10 cellular contexts compared by ENCODE assay signal in the genomic region with DNA sequence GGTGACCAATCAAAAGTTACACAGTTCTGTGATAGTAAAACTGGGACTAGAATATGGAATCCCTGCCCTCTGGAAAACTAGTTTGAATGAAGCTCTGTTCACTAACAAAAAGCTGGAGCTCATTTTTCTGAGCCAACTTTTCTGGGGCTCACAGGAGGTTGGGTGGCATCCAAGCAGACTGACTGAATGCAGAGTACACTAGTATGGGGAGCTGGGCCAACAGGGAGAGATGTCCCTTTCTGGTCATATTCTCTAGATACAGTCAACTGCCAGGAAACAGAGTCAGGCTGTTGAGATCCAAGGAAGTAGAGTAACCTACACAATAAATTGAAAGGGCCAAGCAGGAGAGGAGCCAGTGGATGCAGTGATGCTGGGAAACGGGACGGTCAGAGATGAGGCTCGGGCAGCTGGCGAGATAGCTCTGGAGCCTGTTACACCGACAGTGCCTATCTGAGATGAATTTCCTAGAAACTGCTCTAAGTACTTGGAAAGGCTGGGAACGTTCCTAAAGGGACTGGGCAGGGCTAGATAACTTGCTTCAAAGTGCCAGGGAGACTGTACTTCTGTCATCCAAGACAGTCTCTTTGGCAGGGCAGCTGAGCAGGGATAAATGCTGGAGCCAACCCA.
DNase-seq lines count a peak whose midpoint lies in the region; ATAC-seq and TF ChIP-seq lines count a peak whose summit lies in the region.
"Had no signal": no experiment of that assay in that cellular context is flagged by ENCODE, and none has a peak within 500 bp of the region (broad histone marks: within the 10 kb centered on the region; RNA-seq: fewer than 3 reads in every experiment).

No MANE protein-coding gene starts in this region.

- H4K5ac ChIP-seq in IMR-90 (ENCODE audit: low read depth, low read length), result no peak overlapping the region

- peak overlapping the region; percentile 39 for H3K4ac ChIP-seq in IMR-90 (ENCODE audit: low read depth, low read length)

- no peak overlapping the region for H3K9ac ChIP-seq in IMR-90 (ENCODE audit: low read depth, low read length)

- peak overlapping the region; percentile 70 for H3K27ac Mint-ChIP-seq in progenitor cell of endocrine pancreas

- no peaks in the 10 kb centered on the region for H3K36me3 Mint-ChIP-seq in progenitor cell of endocrine pancreas (ENCODE audit: insufficient read depth)

- peaks cover 13% of the 10 kb centered on the region for H3K4me1 ChIP-seq in IMR-90 (ENCODE audit: control insufficient read depth, insufficient read depth, low read length)
- H3K4me1 ChIP-seq in right cardiac atrium (ENCODE audit: control insufficient read depth, insufficient read depth, low read length), result peaks cover 9% of the 10 kb centered on the region

- ATAC-seq in IMR-90 (ENCODE audit: low read depth) (peak; percentile 25), right cardiac atrium (peak; percentile 73 to 95), HG03378 (IDR thresholded peaks at IDR 0.05; ENCODE audit: unreplicated experiment) (no peak)

- POLR2A ChIA-PET in IMR-90 (lab: Charles Lee; ENCODE audit: unreplicated experiment), result no interaction called here

- H3K56ac ChIP-seq in IMR-90 (ENCODE audit: extremely low read depth, insufficient read depth, low read length), result peak overlapping the region; percentile 10; the same call in 1 of the 2 replicates

- no peaks in the 10 kb centered on the region for H3K27me3 ChIP-seq in IMR-90 (ENCODE audit: control insufficient read depth, insufficient read depth, low read length)
- no peaks in the 10 kb centered on the region for H3K27me3 ChIP-seq in right cardiac atrium (ENCODE audit: control insufficient read depth, insufficient read depth)

- no peaks in the 10 kb centered on the region for H3K27me3 Mint-ChIP-seq in progenitor cell of endocrine pancreas

- DNase-seq in IMR-90, result no peak
- DNase-seq in caudate nucleus (lab: John Stamatoyannopoulos, UW), result peak in 48 of 61 donors; percentile 11 to 84 (median 54)
- DNase-seq in right cardiac atrium, result peak; percentile 41 to 86 (median 82)
- DNase-seq in progenitor cell of endocrine pancreas (ENCODE audit: low spot score, unreplicated experiment), result no peak
- DNase-seq in activated naive CD4-positive, alpha-beta T cell (lab: John Stamatoyannopoulos, UW), result no peak
- no peak for DNase-seq in stimulated activated CD4-positive, alpha-beta T cell treated with anti-CD3 and anti-CD28 coated beads, Interleukin-2, amount 100 ng/mL, for 48 hours
- no peak for DNase-seq in GM10266 (ENCODE audit: extremely low spot score)
- DNase-seq: activated CD4-positive, alpha-beta T cell treated with anti-CD3 and anti-CD28 coated beads, Interleukin-2, amount 50 U/mL, for 48 hours; NCI-H1436 had no signal

- no peaks in the 10 kb centered on the region for H3K9me3 Mint-ChIP-seq in progenitor cell of endocrine pancreas (ENCODE audit: low read depth)

- H3K23ac ChIP-seq in IMR-90 (ENCODE audit: low read depth, low read length), result peak overlapping the region; percentile 13

- peaks cover 35 to 43% of the 10 kb centered on the region in 2 experiments for H3K79me1 ChIP-seq in IMR-90 (ENCODE audit: low read depth in 1 of 2, low read length in 2 of 2)

- peak overlapping the region; percentile 4 for H2AK9ac ChIP-seq in IMR-90 (replicated peaks; ENCODE audit: low read depth, low read length, poor library complexity)

- H3K18ac ChIP-seq in IMR-90 (ENCODE audit: low read depth, low read length), result no peak overlapping the region

- no TSS peak for BruUV-seq in IMR-90 (replicated peaks; lab: Mats Ljungman, UMichigan)

- peaks cover 14% of the 10 kb centered on the region; the same call in 1 of the 2 replicates for H4K20me1 ChIP-seq in IMR-90 (ENCODE audit: insufficient read depth, low read length)

- TF ChIP-seq RAD21 in IMR-90 (IDR thresholded peaks at IDR 0.05; ENCODE audit: low read length), result no peak

- H2BK5ac ChIP-seq in IMR-90 (ENCODE audit: low read depth, low read length, poor library complexity, severe bottlenecking), result no peak overlapping the region

- WGBS in IMR-90 (ENCODE audit: extremely low coverage in 2 of 2, insufficient read length in 1 of 2), 2 experiments, result 23% methylated on average over 2 of the region's 6 CpGs; no CpG with 5 or more reads in 1 of the 2 experiments
- 23% methylated on average over 6 of the region's 6 CpGs for WGBS in right cardiac atrium

- no peaks in the 10 kb centered on the region for H3K9me3 ChIP-seq in IMR-90 (ENCODE audit: control insufficient read depth, insufficient read depth, low read length)
- no peaks in the 10 kb centered on the region for H3K9me3 ChIP-seq in right cardiac atrium (ENCODE audit: control insufficient read depth, low read length)

- H3K27ac ChIP-seq in IMR-90 (ENCODE audit: insufficient read depth, low read length), result no peak overlapping the region
- H3K27ac ChIP-seq in caudate nucleus (ENCODE audit: low read depth, low read length), result no peak overlapping the region
- peak overlapping the region; percentile 74 for H3K27ac ChIP-seq in right cardiac atrium (ENCODE audit: low read length)

- TF ChIP-seq POLR2A in IMR-90 (IDR thresholded peaks at IDR 0.05; ENCODE audit: low read depth, low read length), result no peak

- H3K4me1 Mint-ChIP-seq in progenitor cell of endocrine pancreas (ENCODE audit: low read depth), result peaks cover 32% of the 10 kb centered on the region

- H2AFZ ChIP-seq in IMR-90 (replicated peaks; ENCODE audit: low read length, poor library complexity), result no peak overlapping the region

- peak overlapping the region; percentile 22; the same call in 1 of the 2 replicates for H4K91ac ChIP-seq in IMR-90 (ENCODE audit: insufficient read depth, low read depth, low read length)

- peak overlapping the region; percentile 35; the same call in 1 of the 2 replicates for H2BK120ac ChIP-seq in IMR-90 (ENCODE audit: low read depth, low read length)

- no peak overlapping the region for H3K4me3 Mint-ChIP-seq in progenitor cell of endocrine pancreas (ENCODE audit: low read depth)

- TF ChIP-seq CTCF in IMR-90 (conservative IDR thresholded peaks at IDR 0.05; ENCODE audit: low read depth, low read length), result no peak
- TF ChIP-seq CTCF in progenitor cell of endocrine pancreas (IDR thresholded peaks at IDR 0.05; ENCODE audit: unreplicated experiment), result no peak
- no peak for TF ChIP-seq CTCF in GM10266 (IDR thresholded peaks at IDR 0.05; ENCODE audit: control insufficient read depth, insufficient read depth, low read depth, missing control alignments)

- no peak overlapping the region for H2AK5ac ChIP-seq in IMR-90 (ENCODE audit: low read depth, low read length)

- peak overlapping the region in 1 of 2 experiments; percentile 43; a peak in 1 of 4 replicates for H4K8ac ChIP-seq in IMR-90 (ENCODE audit: low read depth in 2 of 2, low read length in 2 of 2)

- CTCF ChIA-PET in IMR-90 (lab: Yijun Ruan, JAX), result interaction anchor here (0.9 to 1.5 kb wide), 2 partner anchors 13 to 14 kb away, joined by 5 read pairs; no protein-coding TSS in a partner anchor

- peak overlapping the region; percentile 24; the same call in 1 of the 2 replicates for H2BK20ac ChIP-seq in IMR-90 (ENCODE audit: low read depth, low read length)

- no peak overlapping the region for H3K4me2 ChIP-seq in IMR-90 (ENCODE audit: low read depth, low read length)

- intact Hi-C loops in IMR-90 (cut with micrococcal nuclease), result no loop called here
- intact Hi-C loops in right cardiac atrium (cut with DNase I), result no loop called here

- no peak overlapping the region for H2BK15ac ChIP-seq in IMR-90 (ENCODE audit: low read depth, low read length)

- H3K9me1 ChIP-seq in IMR-90 (ENCODE audit: insufficient read depth, low read length), result peaks cover 9% of the 10 kb centered on the region

- no peaks in the 10 kb centered on the region for H3K36me3 ChIP-seq in IMR-90 (ENCODE audit: control insufficient read depth, insufficient read depth, low read length)

- no peak overlapping the region for H3K4me3 ChIP-seq in IMR-90 (ENCODE audit: insufficient read depth, low read depth, low read length)
- H3K4me3 ChIP-seq in right cardiac atrium (ENCODE audit: low read length), result no peak overlapping the region

- dilution Hi-C loops in IMR-90 (cut with HindIII; ENCODE audit: low sequenced_read_pairs, unreplicated experiment), result no loop called here

- peak overlapping the region; percentile 64 for H3K14ac ChIP-seq in IMR-90 (replicated peaks; ENCODE audit: low read depth, low read length)

- in situ Hi-C loops in IMR-90 (cut with MboI; ENCODE audit: low sequenced_read_pairs), result no loop called here

TF ChIP-seq in IMR-90, 13 proteins besides CTCF, POLR2A, EP300 and RAD21:
- TF ChIP-seq, protein P1, sequence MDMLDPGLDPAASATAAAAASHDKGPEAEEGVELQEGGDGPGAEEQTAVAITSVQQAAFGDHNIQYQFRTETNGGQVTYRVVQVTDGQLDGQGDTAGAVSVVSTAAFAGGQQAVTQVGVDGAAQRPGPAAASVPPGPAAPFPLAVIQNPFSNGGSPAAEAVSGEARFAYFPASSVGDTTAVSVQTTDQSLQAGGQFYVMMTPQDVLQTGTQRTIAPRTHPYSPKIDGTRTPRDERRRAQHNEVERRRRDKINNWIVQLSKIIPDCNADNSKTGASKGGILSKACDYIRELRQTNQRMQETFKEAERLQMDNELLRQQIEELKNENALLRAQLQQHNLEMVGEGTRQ (IDR thresholded peaks at IDR 0.05; ENCODE audit: low read depth, low read length), result peak; percentile 45; the same call in 1 of the 2 replicates
- TF ChIP-seq RFX5 (IDR thresholded peaks at IDR 0.05; ENCODE audit: low read depth, low read length) (no peak), CHD1 (IDR thresholded peaks at IDR 0.05; ENCODE audit: low read depth, low read length) (no peak)

Comparison
In these comparisons a context has a peak if more than half of its experiments do, and no peak if none do; other contexts are left out.
1. DNase-seq: peak in caudate nucleus (48 of 61) and right cardiac atrium (3 of 3); none in IMR-90 (single experiment), progenitor cell of endocrine pancreas (single experiment), activated naive CD4-positive, alpha-beta T cell (0 of 4), stimulated activated CD4-positive, alpha-beta T cell treated with anti-CD3 and anti-CD28 coated beads, Interleukin-2, amount 100 ng/mL, for 48 hours (0 of 2) and GM10266 (single experiment).